In the genomic region with DNA sequence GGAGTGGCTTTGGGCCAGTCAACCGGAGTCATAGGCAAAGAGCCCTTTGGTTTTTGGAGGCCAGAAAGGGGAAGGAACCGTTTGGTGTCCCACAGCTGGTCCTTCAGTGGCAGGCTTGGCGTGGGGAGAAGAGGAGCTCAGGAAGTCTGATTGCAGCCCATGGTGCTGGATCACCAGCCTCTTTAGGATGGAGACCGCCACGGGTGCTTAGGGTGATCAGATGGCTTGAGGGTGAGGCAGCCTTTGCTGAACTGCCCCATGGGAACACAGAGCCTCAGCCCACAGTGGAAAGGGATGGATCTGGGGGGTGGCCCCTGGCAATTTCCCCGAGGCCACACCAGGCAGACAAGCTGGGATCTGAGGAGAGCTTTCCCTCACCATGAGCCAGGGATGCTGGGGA, we compare ENCODE assay signal across 36 cellular contexts. TPM values are rescaled to one million over a fixed set of nuclear protein-coding genes. Genes with fewer than 3 reads are reported as not detected.
"Had no signal": no experiment of that assay in that cellular context is flagged by ENCODE, and none has a peak within 500 bp of the region (broad histone marks: within the 10 kb centered on the region; RNA-seq: fewer than 3 reads in every experiment).

No MANE protein-coding gene starts in this region.

- H3K36me3 ChIP-seq: MG63 had no signal

- H3K27ac ChIP-seq: KMS-11 had no signal

- DNase-seq: Karpas-422, Kasumi-1, MG63, MM.1S, MV-4-11, NCI-H1048, NCI-H1092, NCI-H1092 treated with DMSO at 0.1 percent for 48 hours, NCI-H1105, NCI-H1105 treated with DMSO at 0.1 percent for 48 hours, NCI-H1417, NCI-H1417 treated with DMSO at 0.1 percent for 48 hours, NCI-H1436, NCI-H1436 treated with DMSO at 0.1 percent for 48 hours, NCI-H1694, NCI-H1694 treated with DMSO at 0.1 percent for 48 hours, NCI-H187, NCI-H187 treated with DMSO at 0.1 percent for 48 hours, NCI-H1930, NCI-H2029, NCI-H2029 treated with DMSO at 0.1 percent for 48 hours, NCI-H2081, NCI-H2081 treated with DMSO at 0.1 percent for 48 hours, NCI-H2107, NCI-H2171, NCI-H2171 treated with DMSO at 0.1 percent for 48 hours, NCI-H226, NCI-H345, NCI-H446, NCI-H446 treated with DMSO at 0.1 percent for 48 hours, NCI-H510A, NCI-H510A treated with DMSO at 0.1 percent for 48 hours, NCI-H524 treated with DMSO at 0.1 percent for 48 hours had no signal

- H3K4me3 ChIP-seq: MG63 had no signal

RNA-seq across cellular contexts. Expression of a gene that starts 45.8 kb away (rescaled TPM):
- total RNA-seq: LHCN-M2, M059J had no signal
